In genomic region chr6:7542878-7543394, GRCh38 we compare ENCODE assay signal across 1 cellular context.
TF ChIP-seq lines count a peak whose summit lies in the region.

No MANE protein-coding gene starts in this region.

TF ChIP-seq in HEK293, 187 proteins besides CTCF, POLR2A, EP300 and RAD21 (continued from another document):
- TF ChIP-seq HIC1 (tag by site-specific recombination; IDR thresholded peaks at IDR 0.05) (0 out of 2 replicates have a peak, but pooled peaks have one; percentile 16), GLIS1 (tag by site-specific recombination; IDR thresholded peaks at IDR 0.05) (peak; percentile 59; the same call in 1 of the 2 replicates), ZNF184 (tag by site-specific recombination; IDR thresholded peaks at IDR 0.05) (no peak), ZNF692 (tag by site-specific recombination; IDR thresholded peaks at IDR 0.05) (no peak), SP3 (tag by site-specific recombination; IDR thresholded peaks at IDR 0.05) (peak; percentile 63; the same call in 1 of the 2 replicates), ZFP37 (tag by site-specific recombination; IDR thresholded peaks at IDR 0.05) (no peak), ZNF621 (tag by site-specific recombination; IDR thresholded peaks at IDR 0.05) (no peak), ZSCAN30 (tag by site-specific recombination; IDR thresholded peaks at IDR 0.05) (no peak; the same call in 1 of the 2 replicates), ZNF138 (tag by site-specific recombination; IDR thresholded peaks at IDR 0.05; ENCODE audit: borderline replicate concordance) (no peak), ZBTB20 (tag by site-specific recombination; IDR thresholded peaks at IDR 0.05) (no peak), ZNF670 (tag by site-specific recombination; IDR thresholded peaks at IDR 0.05; ENCODE audit: low read depth) (no peak), ZBTB48 (tag by site-specific recombination; IDR thresholded peaks at IDR 0.05) (no peak), ZSCAN4 (tag by site-specific recombination; IDR thresholded peaks at IDR 0.05) (0 out of 2 replicates have a peak, but pooled peaks have one; percentile 24), ZNF132 (tag by site-specific recombination; IDR thresholded peaks at IDR 0.05; ENCODE audit: borderline replicate concordance) (no peak), ZNF449 (tag by site-specific recombination; IDR thresholded peaks at IDR 0.05) (no peak), TRIM28 (IDR thresholded peaks at IDR 0.05; ENCODE audit: borderline replicate concordance, low read length) (no peak), SP2 (tag by site-specific recombination; IDR thresholded peaks at IDR 0.05) (peak; percentile 80), ZNF558 (tag by site-specific recombination; IDR thresholded peaks at IDR 0.05) (no peak), PRDM6 (tag by site-specific recombination; IDR thresholded peaks at IDR 0.05) (peak; percentile 50; the same call in 1 of the 2 replicates), ZNF335 (tag by site-specific recombination; conservative IDR thresholded peaks at IDR 0.05) (peak; percentile 83), ZNF596 (tag by site-specific recombination; IDR thresholded peaks at IDR 0.05) (peak; percentile 47; the same call in 1 of the 2 replicates), KLF16 (tag by site-specific recombination; IDR thresholded peaks at IDR 0.05) (no peak), ZNF214 (tag by site-specific recombination; IDR thresholded peaks at IDR 0.05; ENCODE audit: borderline replicate concordance) (no peak), YY1 (tag by site-specific recombination; IDR thresholded peaks at IDR 0.05) (no peak), ELK4 (IDR thresholded peaks at IDR 0.05; ENCODE audit: borderline replicate concordance, low read depth, low read length) (no peak), GLIS2 (tag by site-specific recombination; IDR thresholded peaks at IDR 0.05) (peak; percentile 94), ZNF658 (tag by site-specific recombination; IDR thresholded peaks at IDR 0.05) (no peak), IKZF3 (tag by site-specific recombination; IDR thresholded peaks at IDR 0.05) (peak; percentile 86), PRDM1 (tag by site-specific recombination; IDR thresholded peaks at IDR 0.05) (0 out of 2 replicates have a peak, but pooled peaks have one; percentile 6), ZNF350 (tag by site-specific recombination; IDR thresholded peaks at IDR 0.05) (no peak), SP7 (tag by site-specific recombination; IDR thresholded peaks at IDR 0.05) (0 out of 2 replicates have a peak, but pooled peaks have one; percentile 28), KLF1 (tag by site-specific recombination; IDR thresholded peaks at IDR 0.05) (peak; percentile 56; the same call in 1 of the 2 replicates), ZFHX2 (tag by site-specific recombination; conservative IDR thresholded peaks at IDR 0.05) (peak; percentile 88), ZNF76 (tag by site-specific recombination; IDR thresholded peaks at IDR 0.05; ENCODE audit: borderline replicate concordance, low read depth) (peak; percentile 46; the same call in 1 of the 2 replicates), ZIC2 (tag by site-specific recombination; IDR thresholded peaks at IDR 0.05) (peak; percentile 70), ZXDB (tag by site-specific recombination; IDR thresholded peaks at IDR 0.05) (peak; percentile 14; the same call in 1 of the 2 replicates), ZNF423 (tag by site-specific recombination; IDR thresholded peaks at IDR 0.05) (peak; percentile 79), ZNF280C (tag by site-specific recombination; IDR thresholded peaks at IDR 0.05) (no peak), ZNF24 (tag by site-specific recombination; IDR thresholded peaks at IDR 0.05) (0 out of 2 replicates have a peak, but pooled peaks have one; percentile 14), ZFP69B (tag by site-specific recombination; IDR thresholded peaks at IDR 0.05) (no peak), MYNN (tag by site-specific recombination; IDR thresholded peaks at IDR 0.05; ENCODE audit: borderline replicate concordance) (no peak), ZNF362 (tag by site-specific recombination; IDR thresholded peaks at IDR 0.05) (peak; percentile 63; the same call in 1 of the 2 replicates), ZNF600 (tag by site-specific recombination; IDR thresholded peaks at IDR 0.05) (peak; percentile 90), PATZ1 (tag by site-specific recombination; IDR thresholded peaks at IDR 0.05) (peak; percentile 91), ZBTB8A (tag by site-specific recombination; IDR thresholded peaks at IDR 0.05) (peak; percentile 88), EGR2 (tag by site-specific recombination; IDR thresholded peaks at IDR 0.05; ENCODE audit: low read depth) (peak; percentile 86)
